20 cellular contexts compared by ENCODE assay signal in the genomic region with DNA sequence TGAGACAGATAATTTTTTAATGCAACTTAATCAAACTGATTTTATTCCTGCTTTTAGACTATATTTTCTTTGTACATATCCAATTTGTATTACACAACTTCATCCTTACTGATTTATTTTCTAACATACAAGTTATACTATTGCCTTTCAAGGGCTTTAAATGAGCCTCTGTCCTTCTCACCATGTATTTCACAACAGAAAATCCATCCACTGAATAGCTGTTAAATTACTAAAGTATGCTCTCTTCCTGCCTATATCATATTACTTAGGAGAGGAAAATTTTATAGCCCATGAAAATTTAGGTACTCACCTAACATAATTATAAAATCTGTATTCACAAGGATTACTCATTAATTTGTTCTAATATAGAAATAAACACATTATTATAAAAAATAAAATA.
"Had no signal": no experiment of that assay in that cellular context is flagged by ENCODE, and none has a peak within 500 bp of the region (broad histone marks: within the 10 kb centered on the region; RNA-seq: fewer than 3 reads in every experiment).

No MANE protein-coding gene starts in this region.

- H3K9me3 ChIP-seq: ascending aorta, heart left ventricle, ovary, prostate gland, tibial artery had no signal

- H3K4me3 ChIP-seq: ascending aorta, heart left ventricle, ovary, prostate gland, skin epidermis, tibial artery had no signal

- H3K27me3 Mint-ChIP-seq: activated naive CD4-positive, alpha-beta T cell treated with anti-CD3 and anti-CD28 coated beads, Interleukin-2, amount 50 U/mL, for 24 hours; natural killer cell treated with Interleukin-12 subunit alpha and Interleukin-12 subunit beta and Interleukin-15 and Interleukin-18, amount 100 ng/mL, for 72 hours; stimulated activated naive CD8-positive, alpha-beta T cell treated with anti-CD3 and anti-CD28 coated beads, Interleukin-15, Interleukin-2, amounts not matched to agents 100 ng/mL and 50 ng/mL, for 24 hours had no signal

- H3K36me3 ChIP-seq: ascending aorta, brain microvascular endothelial cell, heart left ventricle, ovary, prostate gland, tibial artery had no signal

- ATAC-seq: heart left ventricle; left cardiac atrium; natural killer cell treated with Interleukin-12 subunit alpha and Interleukin-12 subunit beta and Interleukin-15 and Interleukin-18, amount 100 ng/mL, for 72 hours; WTC11 had no signal

- H3K4me3 Mint-ChIP-seq: activated naive CD4-positive, alpha-beta T cell treated with anti-CD3 and anti-CD28 coated beads, Interleukin-2, amount 50 U/mL, for 24 hours; natural killer cell treated with Interleukin-12 subunit alpha and Interleukin-12 subunit beta and Interleukin-15 and Interleukin-18, amount 100 ng/mL, for 72 hours; stimulated activated naive CD8-positive, alpha-beta T cell treated with anti-CD3 and anti-CD28 coated beads, Interleukin-15, Interleukin-2, amounts not matched to agents 100 ng/mL and 50 ng/mL, for 24 hours; WTC11 had no signal

- DNase-seq: activated gamma-delta T cell treated with Interleukin-2 at 50 U/mL for 16 hours; activated T-cell treated with anti-CD3 and anti-CD28 coated beads, Interleukin-2, amount 50 U/mL, for 1 hour; brain microvascular endothelial cell; central memory CD4-positive, alpha-beta T cell; effector memory CD4-positive, alpha-beta T cell; heart left ventricle; islet precursor cell; left cardiac atrium; midbrain; ovary; stimulated activated CD4-positive, alpha-beta T cell treated with anti-CD3 and anti-CD28 coated beads, Interleukin-1b, Interleukin-23, amount 100 ng/mL, for 48 hours; T-helper 9 cell; tibial artery had no signal

- H3K36me3 Mint-ChIP-seq: activated naive CD4-positive, alpha-beta T cell treated with anti-CD3 and anti-CD28 coated beads, Interleukin-2, amount 50 U/mL, for 24 hours; natural killer cell treated with Interleukin-12 subunit alpha and Interleukin-12 subunit beta and Interleukin-15 and Interleukin-18, amount 100 ng/mL, for 72 hours had no signal

- H3K27me3 ChIP-seq: ascending aorta, brain microvascular endothelial cell, heart left ventricle, ovary, tibial artery had no signal

- H3K4me1 ChIP-seq: heart left ventricle, prostate gland had no signal

- H3K27ac ChIP-seq: ascending aorta, brain microvascular endothelial cell, heart left ventricle, ovary, prostate gland, skin epidermis, tibial artery had no signal

- H3K27ac Mint-ChIP-seq: activated naive CD4-positive, alpha-beta T cell treated with anti-CD3 and anti-CD28 coated beads, Interleukin-2, amount 50 U/mL, for 24 hours; natural killer cell treated with Interleukin-12 subunit alpha and Interleukin-12 subunit beta and Interleukin-15 and Interleukin-18, amount 100 ng/mL, for 72 hours; stimulated activated naive CD8-positive, alpha-beta T cell treated with anti-CD3 and anti-CD28 coated beads, Interleukin-15, Interleukin-2, amounts not matched to agents 100 ng/mL and 50 ng/mL, for 24 hours had no signal

- H3K4me1 Mint-ChIP-seq: activated naive CD4-positive, alpha-beta T cell treated with anti-CD3 and anti-CD28 coated beads, Interleukin-2, amount 50 U/mL, for 24 hours had no signal

- H3K9me3 Mint-ChIP-seq: activated naive CD4-positive, alpha-beta T cell treated with anti-CD3 and anti-CD28 coated beads, Interleukin-2, amount 50 U/mL, for 24 hours; stimulated activated naive CD8-positive, alpha-beta T cell treated with anti-CD3 and anti-CD28 coated beads, Interleukin-15, Interleukin-2, amounts not matched to agents 100 ng/mL and 50 ng/mL, for 24 hours had no signal
